In genomic region chr11:115475564-115475963, GRCh38 we compare ENCODE assay signal across 1 cellular context.
A peak's percentile ranks its signal among the peaks of the same experiment; 100 is the strongest.
TF ChIP-seq lines count a peak whose summit lies in the region.

No MANE protein-coding gene starts in this region.

TF ChIP-seq in HepG2, 621 proteins besides CTCF, POLR2A, EP300 and RAD21 (continued from another document):
- TF ChIP-seq THRA (CRISPR knock-in tag; IDR thresholded peaks at IDR 0.05; ENCODE audit: borderline replicate concordance), result no peak
- no peak for TF ChIP-seq ZNF7 (CRISPR knock-in tag; IDR thresholded peaks at IDR 0.05)
- TF ChIP-seq CHCHD3 (CRISPR knock-in tag; IDR thresholded peaks at IDR 0.05), result no peak
- TF ChIP-seq ZNF180 (CRISPR knock-in tag; IDR thresholded peaks at IDR 0.05; ENCODE audit: borderline replicate concordance, low read depth), result no peak
- peak; percentile 67 for TF ChIP-seq TEAD3 (CRISPR knock-in tag; optimal IDR thresholded peaks at IDR 0.05; ENCODE audit: borderline replicate concordance)
- TF ChIP-seq NR2F6 (IDR thresholded peaks at IDR 0.05), result peak; percentile 50; the same call in 1 of the 2 replicates
- peak; percentile 46; the same call in 1 of the 2 replicates for TF ChIP-seq NR2F6 (CRISPR knock-in tag; IDR thresholded peaks at IDR 0.05)
- TF ChIP-seq NR2F1 (CRISPR knock-in tag; IDR thresholded peaks at IDR 0.05), result peak in 1 of 2 experiments; percentile 62; a peak in 2 of 4 replicates
- peak; percentile 31 for TF ChIP-seq ASH2L (IDR thresholded peaks at IDR 0.05; ENCODE audit: insufficient read length, low read depth, low read length)
- peak; percentile 22; the same call in 1 of the 2 replicates for TF ChIP-seq RARA (CRISPR knock-in tag; IDR thresholded peaks at IDR 0.05)
- peak; percentile 18 for TF ChIP-seq STAG1 (CRISPR knock-in tag; IDR thresholded peaks at IDR 0.05)
- no peak for TF ChIP-seq ZNF333 (CRISPR knock-in tag; IDR thresholded peaks at IDR 0.05; ENCODE audit: borderline replicate concordance)
- TF ChIP-seq PAF1 (CRISPR knock-in tag; IDR thresholded peaks at IDR 0.05), result no peak
- no peak for TF ChIP-seq GTF3A (CRISPR knock-in tag; conservative IDR thresholded peaks at IDR 0.05)
- TF ChIP-seq HOMEZ (CRISPR knock-in tag; IDR thresholded peaks at IDR 0.05; ENCODE audit: low read depth), result peak; percentile 80; the same call in 1 of the 2 replicates
- no peak for TF ChIP-seq ZNF121 (CRISPR knock-in tag; IDR thresholded peaks at IDR 0.05)
- peak; percentile 59; the same call in 1 of the 2 replicates for TF ChIP-seq SALL1 (CRISPR knock-in tag; IDR thresholded peaks at IDR 0.05)
- TF ChIP-seq ZNF749 (CRISPR knock-in tag; IDR thresholded peaks at IDR 0.05; ENCODE audit: borderline replicate concordance), result no peak
- no peak for TF ChIP-seq TFE3 (CRISPR knock-in tag; IDR thresholded peaks at IDR 0.05)
- no peak for TF ChIP-seq ZNF468 (CRISPR knock-in tag; IDR thresholded peaks at IDR 0.05)
- no peak for TF ChIP-seq ZNF230 (CRISPR knock-in tag; IDR thresholded peaks at IDR 0.05)
- no peak for TF ChIP-seq ZNF777 (CRISPR knock-in tag; IDR thresholded peaks at IDR 0.05)
- no peak for TF ChIP-seq HNRNPL (IDR thresholded peaks at IDR 0.05; ENCODE audit: low read depth, low read length)
- TF ChIP-seq ZNF3 (CRISPR knock-in tag; IDR thresholded peaks at IDR 0.05), result no peak
- TF ChIP-seq RFX3 (CRISPR knock-in tag; IDR thresholded peaks at IDR 0.05), result peak; percentile 59
- TF ChIP-seq NCOR1 (IDR thresholded peaks at IDR 0.05; ENCODE audit: borderline replicate concordance, low read length), result peak; percentile 40; the same call in 1 of the 2 replicates
